18 cellular contexts compared by ENCODE assay signal in the genomic region with DNA sequence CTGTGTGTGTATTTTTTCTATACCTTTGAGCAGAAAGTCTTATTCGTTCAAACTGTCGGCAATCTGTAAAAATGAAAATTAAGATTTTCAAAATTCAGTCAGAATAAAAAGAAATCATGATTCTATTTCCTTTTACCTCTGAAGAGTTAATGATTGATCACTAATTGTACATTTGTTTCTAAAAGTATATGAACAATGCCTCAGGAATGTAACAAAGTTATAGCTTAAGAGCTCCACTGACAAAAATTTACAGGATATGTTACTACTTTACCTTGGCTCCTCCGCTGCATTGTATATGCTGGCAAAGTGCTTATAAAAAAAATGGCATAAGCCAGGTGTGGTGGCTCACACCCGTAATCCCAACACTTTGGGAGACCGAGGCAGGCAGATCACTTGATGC.
"Had no signal": no experiment of that assay in that cellular context is flagged by ENCODE, and none has a peak within 500 bp of the region (broad histone marks: within the 10 kb centered on the region; RNA-seq: fewer than 3 reads in every experiment).

No MANE protein-coding gene starts in this region.

- H3K27ac Mint-ChIP-seq: effector memory CD8-positive, alpha-beta T cell; natural killer cell; stimulated activated naive CD8-positive, alpha-beta T cell treated with anti-CD3 and anti-CD28 coated beads, Interleukin-15, amount 100 ng/mL, for 72 hours had no signal

- H3K36me3 Mint-ChIP-seq: natural killer cell had no signal

- H3K36me3 ChIP-seq: pancreas, right lobe of liver, vagina had no signal

- H3K27ac ChIP-seq: lower lobe of right lung, pancreas, right lobe of liver, suprapubic skin, transverse colon, vagina had no signal

- ATAC-seq: effector memory CD8-positive, alpha-beta T cell; left ventricle myocardium superior; lower lobe of right lung; natural killer cell; pancreas; right lobe of liver; stimulated activated naive CD8-positive, alpha-beta T cell treated with anti-CD3 and anti-CD28 coated beads, Interleukin-15, amount 100 ng/mL, for 72 hours had no signal

- H3K4me1 Mint-ChIP-seq: natural killer cell; stimulated activated naive CD8-positive, alpha-beta T cell treated with anti-CD3 and anti-CD28 coated beads, Interleukin-15, amount 100 ng/mL, for 72 hours had no signal

- H3K9me3 Mint-ChIP-seq: effector memory CD8-positive, alpha-beta T cell; natural killer cell; stimulated activated naive CD8-positive, alpha-beta T cell treated with anti-CD3 and anti-CD28 coated beads, Interleukin-15, amount 100 ng/mL, for 72 hours had no signal

- H3K27me3 Mint-ChIP-seq: effector memory CD8-positive, alpha-beta T cell; stimulated activated naive CD8-positive, alpha-beta T cell treated with anti-CD3 and anti-CD28 coated beads, Interleukin-15, amount 100 ng/mL, for 72 hours had no signal

- DNase-seq: cortex of kidney; effector memory CD8-positive, alpha-beta T cell; head of caudate nucleus; left ventricle myocardium superior; lower lobe of right lung; natural killer cell; occipital lobe; pancreas; right lobe of liver; small intestine; stimulated activated CD4-positive, alpha-beta T cell treated with anti-CD3 and anti-CD28 coated beads, Interleukin-15, amount 100 ng/mL, for 24 hours; stimulated activated CD4-positive, alpha-beta T cell treated with anti-CD3 and anti-CD28 coated beads, Interleukin-2, amount 100 ng/mL, for 48 hours; stimulated activated CD8-positive, alpha-beta memory T cell treated with anti-CD3 and anti-CD28 coated beads, Interleukin-4, amount 100 ng/mL, for 48 hours; stimulated activated naive CD4-positive, alpha-beta T cell; stimulated activated naive CD8-positive, alpha-beta T cell treated with anti-CD3 and anti-CD28 coated beads, Interleukin-15, amount 100 ng/mL, for 72 hours; transverse colon had no signal

- H3K27me3 ChIP-seq: pancreas, right lobe of liver, suprapubic skin, transverse colon, vagina had no signal

- H3K4me3 Mint-ChIP-seq: effector memory CD8-positive, alpha-beta T cell; natural killer cell; stimulated activated naive CD8-positive, alpha-beta T cell treated with anti-CD3 and anti-CD28 coated beads, Interleukin-15, amount 100 ng/mL, for 72 hours had no signal

- H3K4me3 ChIP-seq: lower lobe of right lung, pancreas, right lobe of liver, suprapubic skin, transverse colon, vagina had no signal

- H3K4me1 ChIP-seq: lower lobe of right lung, pancreas, right lobe of liver, suprapubic skin, transverse colon, vagina had no signal

- H3K9me3 ChIP-seq: lower lobe of right lung, pancreas, right lobe of liver, suprapubic skin, transverse colon, vagina had no signal
